Comparison of ENCODE assay signal across 17 cellular contexts in the genomic region with DNA sequence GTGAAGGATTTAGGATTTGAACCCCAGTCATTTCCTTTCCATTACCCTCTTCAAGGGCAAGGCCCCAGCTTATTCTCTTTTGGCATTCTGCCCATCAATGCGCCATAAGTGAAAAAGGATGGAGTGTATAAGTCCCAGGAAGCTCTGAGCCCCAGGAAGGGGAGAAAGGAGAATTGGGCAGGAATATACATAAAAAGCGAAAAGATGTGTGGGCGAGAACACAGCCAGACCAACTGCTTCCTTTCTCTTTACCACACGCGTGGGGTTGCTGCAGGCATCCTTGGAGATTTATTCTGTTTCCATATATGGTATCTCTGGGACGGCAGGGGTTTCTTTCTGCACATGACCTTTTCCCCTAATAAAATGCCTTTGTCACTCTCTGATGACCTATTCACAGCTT.
DNase-seq lines count a peak whose midpoint lies in the region; ATAC-seq and TF ChIP-seq lines count a peak whose summit lies in the region.
"Had no signal": no experiment of that assay in that cellular context is flagged by ENCODE, and none has a peak within 500 bp of the region (broad histone marks: within the 10 kb centered on the region; RNA-seq: fewer than 3 reads in every experiment).

No MANE protein-coding gene starts in this region.

- no peak overlapping the region for H3K27ac ChIP-seq in CD4-positive, alpha-beta memory T cell (ENCODE audit: low read depth, low read length)
- H3K27ac ChIP-seq: 22Rv1, RWPE1 had no signal

- peaks cover 2% of the 10 kb centered on the region for H3K27me3 Mint-ChIP-seq in WTC11 (ENCODE audit: low read depth)
- H3K27me3 Mint-ChIP-seq in CD4-positive, alpha-beta memory T cell, result peaks cover 0 to 1% of the 10 kb centered on the region in 2 donors

- H3K27ac Mint-ChIP-seq in WTC11, result peak overlapping the region; percentile 93; the same call in 1 of the 2 replicates
- H3K27ac Mint-ChIP-seq in CD4-positive, alpha-beta memory T cell, result no peak overlapping the region
- H3K27ac Mint-ChIP-seq: CD8-positive, alpha-beta T cell had no signal

- H3K36me3 Mint-ChIP-seq in WTC11, result peaks cover 20% of the 10 kb centered on the region
- H3K36me3 Mint-ChIP-seq in CD4-positive, alpha-beta memory T cell, result no peaks in the 10 kb centered on the region
- H3K36me3 Mint-ChIP-seq: CD8-positive, alpha-beta T cell had no signal

- H3K9me3 ChIP-seq in CD4-positive, alpha-beta memory T cell (ENCODE audit: control insufficient read depth in 1 of 2, low read length in 2 of 2), result no peaks in the 10 kb centered on the region

- POLR2A ChIA-PET in WTC11 (lab: Charles Lee), result no interaction called here
- POLR2A ChIA-PET in CD4-positive, alpha-beta memory T cell (lab: Charles Lee; ENCODE audit: partially characterized antibody), result no interaction called here

- H3K4me1 ChIP-seq in CD4-positive, alpha-beta memory T cell (ENCODE audit: insufficient read depth, low read length), result no peaks in the 10 kb centered on the region
- H3K4me1 ChIP-seq: BE2C had no signal

- H3K4me3 Mint-ChIP-seq in WTC11, result no peak overlapping the region
- no peak overlapping the region for H3K4me3 Mint-ChIP-seq in CD4-positive, alpha-beta memory T cell
- H3K4me3 Mint-ChIP-seq: CD8-positive, alpha-beta T cell had no signal

- no peak for TF ChIP-seq CTCF in WTC11 (IDR thresholded peaks at IDR 0.05)

- peaks cover 31% of the 10 kb centered on the region for H3K4me1 Mint-ChIP-seq in WTC11
- H3K4me1 Mint-ChIP-seq in CD4-positive, alpha-beta memory T cell, result peaks cover 0 to 6% (median 1%) of the 10 kb centered on the region in 4 donors

- no peaks in the 10 kb centered on the region for H3K27me3 ChIP-seq in CD4-positive, alpha-beta memory T cell (ENCODE audit: insufficient read depth, low read length)
- H3K27me3 ChIP-seq: BE2C had no signal

- peaks cover 32% of the 10 kb centered on the region for H3K9me3 Mint-ChIP-seq in WTC11
- H3K9me3 Mint-ChIP-seq in CD4-positive, alpha-beta memory T cell, result peaks cover 0 to 8% (median 0%) of the 10 kb centered on the region in 8 donors

- intact Hi-C loops in CD4-positive, alpha-beta memory T cell (cut with micrococcal nuclease), result no loop called here

- no peaks in the 10 kb centered on the region for H3K36me3 ChIP-seq in CD4-positive, alpha-beta memory T cell (ENCODE audit: insufficient read depth, low read length)
- H3K36me3 ChIP-seq: BE2C had no signal

- CTCF ChIA-PET in WTC11 (lab: Charles Lee), result interaction anchor here (1.4 kb wide), 1 partner anchor 60 kb away, joined by 3 read pairs; no protein-coding TSS in a partner anchor
- CTCF ChIA-PET in CD4-positive, alpha-beta memory T cell (lab: Charles Lee; ENCODE audit: partially characterized antibody), result no interaction called here

- peak; percentile 34 for DNase-seq in DMS 273 (lab: John Stamatoyannopoulos, UW; ENCODE audit: unreplicated experiment)
- DNase-seq in DMS 273 treated with DMSO at 0.1 percent for 48 hours (lab: John Stamatoyannopoulos, UW), result no peak
- peak; percentile 39 for DNase-seq in NCI-H82 (lab: John Stamatoyannopoulos, UW)
- DNase-seq in NCI-H82 treated with DMSO at 0.1 percent for 48 hours (lab: John Stamatoyannopoulos, UW; ENCODE audit: unreplicated experiment), result no peak
- DNase-seq in WTC11 (ENCODE audit: low spot score), result no peak
- peak; percentile 1 for DNase-seq in occipital lobe (lab: John Stamatoyannopoulos, UW)
- DNase-seq in CD4-positive, alpha-beta memory T cell, result no peak
- DNase-seq: BE2C; CD8-positive, alpha-beta T cell; MV-4-11; NCI-H1436; NCI-H446 treated with DMSO at 0.1 percent for 48 hours; PC-3; T-helper 2 cell had no signal

- no peak for ATAC-seq in WTC11
- no peak for ATAC-seq in GM19035 (IDR thresholded peaks at IDR 0.05; ENCODE audit: unreplicated experiment)
- ATAC-seq: CD8-positive, alpha-beta T cell; PC-3 had no signal

- no peak overlapping the region for H3K4me3 ChIP-seq in CD4-positive, alpha-beta memory T cell (ENCODE audit: low read length in 2 of 2)

TF ChIP-seq in WTC11, 78 proteins besides CTCF, POLR2A, EP300 and RAD21:
- TF ChIP-seq FOXJ3 (CRISPR knock-in tag; IDR thresholded peaks at IDR 0.05; ENCODE audit: borderline replicate concordance) (no peak), ZNF263 (CRISPR knock-in tag; IDR thresholded peaks at IDR 0.05; ENCODE audit: low read depth) (no peak), FOXP1 (CRISPR knock-in tag; IDR thresholded peaks at IDR 0.05; ENCODE audit: borderline replicate concordance) (no peak), MYBL2 (CRISPR knock-in tag; IDR thresholded peaks at IDR 0.05) (no peak), TEAD1 (CRISPR knock-in tag; IDR thresholded peaks at IDR 0.05) (no peak), JUN (CRISPR knock-in tag; IDR thresholded peaks at IDR 0.05) (no peak), ETV6 (CRISPR knock-in tag; IDR thresholded peaks at IDR 0.05) (no peak)
- TF ChIP-seq, protein P1, sequence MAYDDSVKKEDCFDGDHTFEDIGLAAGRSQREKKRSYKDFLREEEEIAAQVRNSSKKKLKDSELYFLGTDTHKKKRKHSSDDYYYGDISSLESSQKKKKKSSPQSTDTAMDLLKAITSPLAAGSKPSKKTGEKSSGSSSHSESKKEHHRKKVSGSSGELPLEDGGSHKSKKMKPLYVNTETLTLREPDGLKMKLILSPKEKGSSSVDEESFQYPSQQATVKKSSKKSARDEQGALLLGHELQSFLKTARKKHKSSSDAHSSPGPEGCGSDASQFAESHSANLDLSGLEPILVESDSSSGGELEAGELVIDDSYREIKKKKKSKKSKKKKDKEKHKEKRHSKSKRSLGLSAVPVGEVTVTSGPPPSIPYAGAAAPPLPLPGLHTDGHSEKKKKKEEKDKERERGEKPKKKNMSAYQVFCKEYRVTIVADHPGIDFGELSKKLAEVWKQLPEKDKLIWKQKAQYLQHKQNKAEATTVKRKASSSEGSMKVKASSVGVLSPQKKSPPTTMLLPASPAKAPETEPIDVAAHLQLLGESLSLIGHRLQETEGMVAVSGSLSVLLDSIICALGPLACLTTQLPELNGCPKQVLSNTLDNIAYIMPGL (CRISPR knock-in tag; IDR thresholded peaks at IDR 0.05), result no peak
- TF ChIP-seq, protein P2, sequence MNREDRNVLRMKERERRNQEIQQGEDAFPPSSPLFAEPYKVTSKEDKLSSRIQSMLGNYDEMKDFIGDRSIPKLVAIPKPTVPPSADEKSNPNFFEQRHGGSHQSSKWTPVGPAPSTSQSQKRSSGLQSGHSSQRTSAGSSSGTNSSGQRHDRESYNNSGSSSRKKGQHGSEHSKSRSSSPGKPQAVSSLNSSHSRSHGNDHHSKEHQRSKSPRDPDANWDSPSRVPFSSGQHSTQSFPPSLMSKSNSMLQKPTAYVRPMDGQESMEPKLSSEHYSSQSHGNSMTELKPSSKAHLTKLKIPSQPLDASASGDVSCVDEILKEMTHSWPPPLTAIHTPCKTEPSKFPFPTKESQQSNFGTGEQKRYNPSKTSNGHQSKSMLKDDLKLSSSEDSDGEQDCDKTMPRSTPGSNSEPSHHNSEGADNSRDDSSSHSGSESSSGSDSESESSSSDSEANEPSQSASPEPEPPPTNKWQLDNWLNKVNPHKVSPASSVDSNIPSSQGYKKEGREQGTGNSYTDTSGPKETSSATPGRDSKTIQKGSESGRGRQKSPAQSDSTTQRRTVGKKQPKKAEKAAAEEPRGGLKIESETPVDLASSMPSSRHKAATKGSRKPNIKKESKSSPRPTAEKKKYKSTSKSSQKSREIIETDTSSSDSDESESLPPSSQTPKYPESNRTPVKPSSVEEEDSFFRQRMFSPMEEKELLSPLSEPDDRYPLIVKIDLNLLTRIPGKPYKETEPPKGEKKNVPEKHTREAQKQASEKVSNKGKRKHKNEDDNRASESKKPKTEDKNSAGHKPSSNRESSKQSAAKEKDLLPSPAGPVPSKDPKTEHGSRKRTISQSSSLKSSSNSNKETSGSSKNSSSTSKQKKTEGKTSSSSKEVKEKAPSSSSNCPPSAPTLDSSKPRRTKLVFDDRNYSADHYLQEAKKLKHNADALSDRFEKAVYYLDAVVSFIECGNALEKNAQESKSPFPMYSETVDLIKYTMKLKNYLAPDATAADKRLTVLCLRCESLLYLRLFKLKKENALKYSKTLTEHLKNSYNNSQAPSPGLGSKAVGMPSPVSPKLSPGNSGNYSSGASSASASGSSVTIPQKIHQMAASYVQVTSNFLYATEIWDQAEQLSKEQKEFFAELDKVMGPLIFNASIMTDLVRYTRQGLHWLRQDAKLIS (CRISPR knock-in tag; IDR thresholded peaks at IDR 0.05; ENCODE audit: borderline replicate concordance), result no peak
- TF ChIP-seq, protein P3, sequence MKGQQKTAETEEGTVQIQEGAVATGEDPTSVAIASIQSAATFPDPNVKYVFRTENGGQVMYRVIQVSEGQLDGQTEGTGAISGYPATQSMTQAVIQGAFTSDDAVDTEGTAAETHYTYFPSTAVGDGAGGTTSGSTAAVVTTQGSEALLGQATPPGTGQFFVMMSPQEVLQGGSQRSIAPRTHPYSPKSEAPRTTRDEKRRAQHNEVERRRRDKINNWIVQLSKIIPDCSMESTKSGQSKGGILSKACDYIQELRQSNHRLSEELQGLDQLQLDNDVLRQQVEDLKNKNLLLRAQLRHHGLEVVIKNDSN (CRISPR knock-in tag; IDR thresholded peaks at IDR 0.05), result no peak

Comparison
In these comparisons a context has a peak if more than half of its experiments do, and no peak if none do; other contexts are left out.
1. DNase-seq: peak in DMS 273 (single experiment), NCI-H82 (single experiment) and occipital lobe (single experiment); none in DMS 273 treated with DMSO at 0.1 percent for 48 hours (single experiment), NCI-H82 treated with DMSO at 0.1 percent for 48 hours (single experiment), WTC11 (single experiment) and CD4-positive, alpha-beta memory T cell (0 of 5).